In the genomic region with DNA sequence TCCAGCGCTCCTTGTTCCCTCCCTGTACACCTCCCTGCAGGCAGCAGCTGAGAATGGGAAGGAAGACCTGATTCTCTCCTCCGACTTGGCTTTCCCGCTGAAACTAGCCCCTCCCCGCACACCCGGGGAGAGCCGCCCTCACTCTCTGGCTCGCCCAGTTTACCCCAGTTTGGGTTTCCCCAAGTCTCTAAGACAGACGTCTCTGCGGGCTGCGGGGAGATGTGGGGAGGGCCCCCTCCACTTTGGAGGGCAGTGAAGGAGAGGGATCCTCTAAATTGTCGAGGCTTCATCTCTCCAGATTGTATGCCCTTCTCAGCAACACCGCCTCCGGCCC, we compare ENCODE assay signal across 8 cellular contexts. TPM values are rescaled to one million over a fixed set of nuclear protein-coding genes. Genes with fewer than 3 reads are reported as not detected.
A peak's percentile ranks its signal among the peaks of the same experiment; 100 is the strongest.
DNase-seq lines count a peak whose midpoint lies in the region; ATAC-seq and TF ChIP-seq lines count a peak whose summit lies in the region.

No MANE protein-coding gene starts in this region.

- no peaks in the 10 kb centered on the region for H3K27me3 Mint-ChIP-seq in Calu3 (ENCODE audit: unreplicated experiment)
- H3K27me3 Mint-ChIP-seq in activated T-cell treated with anti-CD3 and anti-CD28 coated beads, Interleukin-2, amount 50 U/mL, for 72 hours (ENCODE audit: low read depth): peaks cover 12% of the 10 kb centered on the region

- peak overlapping the region; percentile 24 to 33 for H3K4me3 ChIP-seq in right atrium auricular region

- H3K27me3 ChIP-seq in right atrium auricular region: peaks cover 4 to 5% of the 10 kb centered on the region in 2 donors

- peaks cover 54% of the 10 kb centered on the region for H3K4me1 Mint-ChIP-seq in Calu3 (ENCODE audit: low read depth, unreplicated experiment)
- peaks cover 42% of the 10 kb centered on the region for H3K4me1 Mint-ChIP-seq in activated T-cell treated with anti-CD3 and anti-CD28 coated beads, Interleukin-2, amount 50 U/mL, for 72 hours (ENCODE audit: low read depth)

- ATAC-seq in activated T-cell treated with anti-CD3 and anti-CD28 coated beads, Interleukin-2, amount 50 U/mL, for 72 hours (replicated peaks in 1 of 2): peak; percentile 89 to 96
- no peak for ATAC-seq in GM21825 (IDR thresholded peaks at IDR 0.05; ENCODE audit: unreplicated experiment)

- DNase-seq in Calu3 (peak; percentile 100), NCI-H226 (peak; percentile 70), right atrium auricular region (ENCODE audit: low spot score) (no peak), mesenteric fat pad (ENCODE audit: low spot score) (no peak), ureter (ENCODE audit: low spot score) (no peak)
- peak; percentile 68 to 77 for DNase-seq in activated T-cell treated with anti-CD3 and anti-CD28 coated beads, Interleukin-2, amount 50 U/mL, for 72 hours
- peak; percentile 74 for DNase-seq in stimulated activated CD4-positive, alpha-beta T cell treated with anti-CD3 and anti-CD28 coated beads, Interleukin-15, amount 100 ng/mL, for 24 hours

- H3K36me3 Mint-ChIP-seq in Calu3 (ENCODE audit: insufficient read depth, unreplicated experiment): peaks cover 84% of the 10 kb centered on the region
- no peaks in the 10 kb centered on the region for H3K36me3 Mint-ChIP-seq in activated T-cell treated with anti-CD3 and anti-CD28 coated beads, Interleukin-2, amount 50 U/mL, for 72 hours (ENCODE audit: insufficient read depth in 2 of 2)

- no peaks in the 10 kb centered on the region for H3K9me3 Mint-ChIP-seq in Calu3 (ENCODE audit: low read depth, unreplicated experiment)
- no peaks in the 10 kb centered on the region for H3K9me3 Mint-ChIP-seq in activated T-cell treated with anti-CD3 and anti-CD28 coated beads, Interleukin-2, amount 50 U/mL, for 72 hours

- H3K4me1 ChIP-seq in right atrium auricular region: peaks cover 0 to 39% of the 10 kb centered on the region in 2 donors

- BruUV-seq in Calu3 (replicated peaks; lab: Mats Ljungman, UMichigan): no TSS peak

- peak overlapping the region; percentile 77 for H3K4me3 Mint-ChIP-seq in Calu3 (ENCODE audit: low read depth, unreplicated experiment)
- peak overlapping the region; percentile 80 to 93 for H3K4me3 Mint-ChIP-seq in activated T-cell treated with anti-CD3 and anti-CD28 coated beads, Interleukin-2, amount 50 U/mL, for 72 hours

- H3K27ac Mint-ChIP-seq in Calu3 (ENCODE audit: unreplicated experiment): peak overlapping the region; percentile 21
- no peak overlapping the region for H3K27ac Mint-ChIP-seq in activated T-cell treated with anti-CD3 and anti-CD28 coated beads, Interleukin-2, amount 50 U/mL, for 72 hours

- CTCF ChIA-PET in Calu3 (lab: Charles Lee): interaction anchor here (0.6 to 161.2 kb wide), 53 partner anchors 11 to 1400 kb away, joined by 3 to 42089 read pairs (median 11); a partner anchor contains a TSS

- peak overlapping the region in 1 of 2 donors; percentile 17 for H3K27ac ChIP-seq in right atrium auricular region

- no peaks in the 10 kb centered on the region for H3K36me3 ChIP-seq in right atrium auricular region

- TF ChIP-seq CTCF in Calu3 (IDR thresholded peaks at IDR 0.05; ENCODE audit: unreplicated experiment) (no peak), right atrium auricular region (IDR thresholded peaks at IDR 0.05) (no peak)

- intact Hi-C loops in Calu3 (cut with micrococcal nuclease; ENCODE audit: unreplicated experiment): loop anchor here (10.0 kb wide), 1 partner anchor 546 kb away; a partner anchor contains a TSS

- no peaks in the 10 kb centered on the region for H3K9me3 ChIP-seq in right atrium auricular region

RNA-seq across cellular contexts. Expression of a gene that starts 0.8 kb away (rescaled TPM):
- total RNA-seq in Calu3 (2022) (2,531 and 2,746 TPM in 2 replicates), right atrium auricular region (1 to 10 TPM; 3.4 to 5.8 TPM), mesenteric fat pad (0.29 TPM), ureter (37.4 TPM)
- 1 to 10 TPM; 3.5 to 6.0 TPM for total RNA-seq in activated T-cell treated with anti-CD3 and anti-CD28 coated beads, Interleukin-2, amount 50 U/mL, for 72 hours

RNA-seq across cellular contexts. Expression of a gene that starts 8.2 kb away (rescaled TPM):
- 2,121 and 2,217 TPM in 2 replicates for total RNA-seq in Calu3 (2022)
- total RNA-seq in activated T-cell treated with anti-CD3 and anti-CD28 coated beads, Interleukin-2, amount 50 U/mL, for 72 hours: 10 to 100 TPM; 39.4 to 40.1 TPM
- 10 to 100 TPM; 77.5 to 77.8 TPM for total RNA-seq in right atrium auricular region
- 36.4 TPM for total RNA-seq in mesenteric fat pad
- total RNA-seq in ureter: 49.2 TPM

RNA-seq across cellular contexts. Expression of a gene that starts 38.7 kb away (rescaled TPM):
- total RNA-seq in Calu3 (2022): 4,829 and 4,830 TPM in 2 replicates
- 10 to 100 TPM in 1 of 2 donors, 1 to 10 TPM in 1; 8.2 to 12.1 TPM for total RNA-seq in activated T-cell treated with anti-CD3 and anti-CD28 coated beads, Interleukin-2, amount 50 U/mL, for 72 hours
- total RNA-seq in right atrium auricular region: 10 to 100 TPM; 73.5 to 85.5 TPM
- total RNA-seq in mesenteric fat pad: 21.9 TPM
- total RNA-seq in ureter: 278 TPM

RNA-seq across cellular contexts. Expression of a gene that starts 50.7 kb away (rescaled TPM):
- 1,186 and 1,276 TPM in 2 replicates for total RNA-seq in Calu3 (2022)
- total RNA-seq in activated T-cell treated with anti-CD3 and anti-CD28 coated beads, Interleukin-2, amount 50 U/mL, for 72 hours: 10 to 100 TPM in 1 of 2 donors, 1 to 10 TPM in 1; 8.5 to 12.8 TPM
- total RNA-seq in right atrium auricular region: 10 to 100 TPM; 14.0 to 21.6 TPM
- 13.6 TPM for total RNA-seq in mesenteric fat pad
- total RNA-seq in ureter: 56.9 TPM

Comparison
In these comparisons a context has a peak if more than half of its experiments do, and no peak if none do; other contexts are left out.
1. DNase-seq: peak in Calu3 (single experiment), NCI-H226 (single experiment), activated T-cell treated with anti-CD3 and anti-CD28 coated beads, Interleukin-2, amount 50 U/mL, for 72 hours (2 of 2) and stimulated activated CD4-positive, alpha-beta T cell treated with anti-CD3 and anti-CD28 coated beads, Interleukin-15, amount 100 ng/mL, for 24 hours (single experiment); none in right atrium auricular region (single experiment), mesenteric fat pad (single experiment) and ureter (single experiment).
2. RNA of a gene that starts 0.8 kb away (total RNA-seq): 2,531 to 2,746 TPM in Calu3; 37.4 TPM in ureter (single experiment), 3.5 to 6.0 TPM in activated T-cell treated with anti-CD3 and anti-CD28 coated beads, Interleukin-2, amount 50 U/mL, for 72 hours, 3.4 to 5.8 TPM in right atrium auricular region and 0.29 TPM in mesenteric fat pad (single experiment); every median in the first group is over 10 times any median in the second.
3. RNA of a gene that starts 8.2 kb away (total RNA-seq): 2,121 to 2,217 TPM in Calu3; 77.5 to 77.8 TPM in right atrium auricular region, 49.2 TPM in ureter (single experiment), 39.4 to 40.1 TPM in activated T-cell treated with anti-CD3 and anti-CD28 coated beads, Interleukin-2, amount 50 U/mL, for 72 hours and 36.4 TPM in mesenteric fat pad (single experiment); every median in the first group is over 10 times any median in the second.
4. RNA of a gene that starts 38.7 kb away (total RNA-seq): 4,829 to 4,830 TPM in Calu3; 278 TPM in ureter (single experiment), 73.5 to 85.5 TPM in right atrium auricular region, 21.9 TPM in mesenteric fat pad (single experiment) and 8.2 to 12.1 TPM in activated T-cell treated with anti-CD3 and anti-CD28 coated beads, Interleukin-2, amount 50 U/mL, for 72 hours; every median in the first group is over 10 times any median in the second.